In the genomic region with DNA sequence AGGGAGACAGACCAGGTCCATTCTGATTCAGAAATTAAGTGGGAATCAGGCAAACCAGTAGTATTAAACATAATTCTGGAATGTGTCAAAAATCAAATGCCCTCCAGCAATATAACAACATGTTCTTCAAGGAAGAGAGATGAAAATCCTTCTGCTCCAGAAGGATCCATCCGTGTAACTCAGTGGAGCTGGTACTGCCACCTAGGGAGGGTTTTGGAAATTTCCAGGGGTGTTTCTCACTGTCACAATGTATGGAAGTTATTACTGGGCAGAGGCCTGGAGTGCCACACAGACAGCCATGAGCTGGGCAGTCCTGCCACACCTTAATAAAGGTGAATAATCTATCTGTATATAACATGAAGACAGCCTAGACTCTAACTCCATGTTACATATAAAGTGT, we compare ENCODE assay signal across 2 cellular contexts.
TF ChIP-seq lines count a peak whose summit lies in the region.

No MANE protein-coding gene starts in this region.

TF ChIP-seq in HCT116, 20 proteins besides CTCF, POLR2A, EP300 and RAD21 (continued from another document):
- no peak for TF ChIP-seq SIN3A (IDR thresholded peaks at IDR 0.05; ENCODE audit: low read depth)
- TF ChIP-seq ATF3 (IDR thresholded peaks at IDR 0.05), result no peak
- TF ChIP-seq ZNF274 (IDR thresholded peaks at IDR 0.05; ENCODE audit: low read depth, low read length), result no peak
- no peak for TF ChIP-seq FOSL1 (IDR thresholded peaks at IDR 0.05; ENCODE audit: low read depth)
- TF ChIP-seq, protein P1, sequence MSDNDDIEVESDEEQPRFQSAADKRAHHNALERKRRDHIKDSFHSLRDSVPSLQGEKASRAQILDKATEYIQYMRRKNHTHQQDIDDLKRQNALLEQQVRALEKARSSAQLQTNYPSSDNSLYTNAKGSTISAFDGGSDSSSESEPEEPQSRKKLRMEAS (IDR thresholded peaks at IDR 0.05), result no peak
- TF ChIP-seq, protein P2, sequence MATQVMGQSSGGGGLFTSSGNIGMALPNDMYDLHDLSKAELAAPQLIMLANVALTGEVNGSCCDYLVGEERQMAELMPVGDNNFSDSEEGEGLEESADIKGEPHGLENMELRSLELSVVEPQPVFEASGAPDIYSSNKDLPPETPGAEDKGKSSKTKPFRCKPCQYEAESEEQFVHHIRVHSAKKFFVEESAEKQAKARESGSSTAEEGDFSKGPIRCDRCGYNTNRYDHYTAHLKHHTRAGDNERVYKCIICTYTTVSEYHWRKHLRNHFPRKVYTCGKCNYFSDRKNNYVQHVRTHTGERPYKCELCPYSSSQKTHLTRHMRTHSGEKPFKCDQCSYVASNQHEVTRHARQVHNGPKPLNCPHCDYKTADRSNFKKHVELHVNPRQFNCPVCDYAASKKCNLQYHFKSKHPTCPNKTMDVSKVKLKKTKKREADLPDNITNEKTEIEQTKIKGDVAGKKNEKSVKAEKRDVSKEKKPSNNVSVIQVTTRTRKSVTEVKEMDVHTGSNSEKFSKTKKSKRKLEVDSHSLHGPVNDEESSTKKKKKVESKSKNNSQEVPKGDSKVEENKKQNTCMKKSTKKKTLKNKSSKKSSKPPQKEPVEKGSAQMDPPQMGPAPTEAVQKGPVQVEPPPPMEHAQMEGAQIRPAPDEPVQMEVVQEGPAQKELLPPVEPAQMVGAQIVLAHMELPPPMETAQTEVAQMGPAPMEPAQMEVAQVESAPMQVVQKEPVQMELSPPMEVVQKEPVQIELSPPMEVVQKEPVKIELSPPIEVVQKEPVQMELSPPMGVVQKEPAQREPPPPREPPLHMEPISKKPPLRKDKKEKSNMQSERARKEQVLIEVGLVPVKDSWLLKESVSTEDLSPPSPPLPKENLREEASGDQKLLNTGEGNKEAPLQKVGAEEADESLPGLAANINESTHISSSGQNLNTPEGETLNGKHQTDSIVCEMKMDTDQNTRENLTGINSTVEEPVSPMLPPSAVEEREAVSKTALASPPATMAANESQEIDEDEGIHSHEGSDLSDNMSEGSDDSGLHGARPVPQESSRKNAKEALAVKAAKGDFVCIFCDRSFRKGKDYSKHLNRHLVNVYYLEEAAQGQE (IDR thresholded peaks at IDR 0.05; ENCODE audit: low read depth), result no peak
- TF ChIP-seq POLR2AphosphoS5 (IDR thresholded peaks at IDR 0.05; ENCODE audit: low read depth, low read length), result no peak
- TF ChIP-seq, protein P3, sequence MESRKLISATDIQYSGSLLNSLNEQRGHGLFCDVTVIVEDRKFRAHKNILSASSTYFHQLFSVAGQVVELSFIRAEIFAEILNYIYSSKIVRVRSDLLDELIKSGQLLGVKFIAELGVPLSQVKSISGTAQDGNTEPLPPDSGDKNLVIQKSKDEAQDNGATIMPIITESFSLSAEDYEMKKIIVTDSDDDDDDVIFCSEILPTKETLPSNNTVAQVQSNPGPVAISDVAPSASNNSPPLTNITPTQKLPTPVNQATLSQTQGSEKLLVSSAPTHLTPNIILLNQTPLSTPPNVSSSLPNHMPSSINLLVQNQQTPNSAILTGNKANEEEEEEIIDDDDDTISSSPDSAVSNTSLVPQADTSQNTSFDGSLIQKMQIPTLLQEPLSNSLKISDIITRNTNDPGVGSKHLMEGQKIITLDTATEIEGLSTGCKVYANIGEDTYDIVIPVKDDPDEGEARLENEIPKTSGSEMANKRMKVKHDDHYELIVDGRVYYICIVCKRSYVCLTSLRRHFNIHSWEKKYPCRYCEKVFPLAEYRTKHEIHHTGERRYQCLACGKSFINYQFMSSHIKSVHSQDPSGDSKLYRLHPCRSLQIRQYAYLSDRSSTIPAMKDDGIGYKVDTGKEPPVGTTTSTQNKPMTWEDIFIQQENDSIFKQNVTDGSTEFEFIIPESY (IDR thresholded peaks at IDR 0.05; ENCODE audit: extremely low read depth, insufficient replicate concordance, low read length), result no peak
- TF ChIP-seq TCF7L2 (IDR thresholded peaks at IDR 0.05; ENCODE audit: borderline replicate concordance, extremely low read depth, insufficient read depth, insufficient read length), result no peak
- no peak for TF ChIP-seq SP1 (IDR thresholded peaks at IDR 0.05; ENCODE audit: low read depth)
- no peak for TF ChIP-seq CEBPB (IDR thresholded peaks at IDR 0.05; ENCODE audit: low read depth)

TF ChIP-seq in WTC11, 78 proteins besides CTCF, POLR2A, EP300 and RAD21 (continued from another document):
- TF ChIP-seq, protein P4, sequence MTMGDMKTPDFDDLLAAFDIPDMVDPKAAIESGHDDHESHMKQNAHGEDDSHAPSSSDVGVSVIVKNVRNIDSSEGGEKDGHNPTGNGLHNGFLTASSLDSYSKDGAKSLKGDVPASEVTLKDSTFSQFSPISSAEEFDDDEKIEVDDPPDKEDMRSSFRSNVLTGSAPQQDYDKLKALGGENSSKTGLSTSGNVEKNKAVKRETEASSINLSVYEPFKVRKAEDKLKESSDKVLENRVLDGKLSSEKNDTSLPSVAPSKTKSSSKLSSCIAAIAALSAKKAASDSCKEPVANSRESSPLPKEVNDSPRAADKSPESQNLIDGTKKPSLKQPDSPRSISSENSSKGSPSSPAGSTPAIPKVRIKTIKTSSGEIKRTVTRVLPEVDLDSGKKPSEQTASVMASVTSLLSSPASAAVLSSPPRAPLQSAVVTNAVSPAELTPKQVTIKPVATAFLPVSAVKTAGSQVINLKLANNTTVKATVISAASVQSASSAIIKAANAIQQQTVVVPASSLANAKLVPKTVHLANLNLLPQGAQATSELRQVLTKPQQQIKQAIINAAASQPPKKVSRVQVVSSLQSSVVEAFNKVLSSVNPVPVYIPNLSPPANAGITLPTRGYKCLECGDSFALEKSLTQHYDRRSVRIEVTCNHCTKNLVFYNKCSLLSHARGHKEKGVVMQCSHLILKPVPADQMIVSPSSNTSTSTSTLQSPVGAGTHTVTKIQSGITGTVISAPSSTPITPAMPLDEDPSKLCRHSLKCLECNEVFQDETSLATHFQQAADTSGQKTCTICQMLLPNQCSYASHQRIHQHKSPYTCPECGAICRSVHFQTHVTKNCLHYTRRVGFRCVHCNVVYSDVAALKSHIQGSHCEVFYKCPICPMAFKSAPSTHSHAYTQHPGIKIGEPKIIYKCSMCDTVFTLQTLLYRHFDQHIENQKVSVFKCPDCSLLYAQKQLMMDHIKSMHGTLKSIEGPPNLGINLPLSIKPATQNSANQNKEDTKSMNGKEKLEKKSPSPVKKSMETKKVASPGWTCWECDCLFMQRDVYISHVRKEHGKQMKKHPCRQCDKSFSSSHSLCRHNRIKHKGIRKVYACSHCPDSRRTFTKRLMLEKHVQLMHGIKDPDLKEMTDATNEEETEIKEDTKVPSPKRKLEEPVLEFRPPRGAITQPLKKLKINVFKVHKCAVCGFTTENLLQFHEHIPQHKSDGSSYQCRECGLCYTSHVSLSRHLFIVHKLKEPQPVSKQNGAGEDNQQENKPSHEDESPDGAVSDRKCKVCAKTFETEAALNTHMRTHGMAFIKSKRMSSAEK (CRISPR knock-in tag; IDR thresholded peaks at IDR 0.05; ENCODE audit: borderline replicate concordance), result no peak
- TF ChIP-seq ZNF281 (CRISPR knock-in tag; IDR thresholded peaks at IDR 0.05) (no peak), TCF7 (CRISPR knock-in tag; IDR thresholded peaks at IDR 0.05; ENCODE audit: low read depth) (no peak)
